In the genomic region with DNA sequence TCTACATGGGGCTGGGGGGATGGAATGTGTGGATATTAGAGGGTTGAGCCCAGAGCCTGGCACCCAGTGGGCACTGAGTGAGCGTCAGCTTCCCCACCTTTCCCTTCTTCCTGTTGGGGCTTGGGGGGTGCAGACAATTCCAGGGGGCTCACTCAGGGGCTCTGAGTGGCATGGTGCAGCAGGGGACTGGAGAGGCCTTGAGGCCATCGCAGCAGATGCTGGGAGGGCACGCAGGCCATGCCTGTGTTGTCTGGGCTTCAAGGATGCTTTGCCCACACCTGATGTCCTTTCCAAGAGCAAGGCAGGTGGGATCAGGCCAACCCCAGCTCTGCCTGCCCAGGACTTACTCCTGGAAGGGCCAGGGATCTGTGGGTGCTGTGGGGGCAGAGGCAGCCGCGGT, we compare ENCODE assay signal across 19 cellular contexts. TPM values are rescaled to one million over a fixed set of nuclear protein-coding genes. Genes with fewer than 3 reads are reported as not detected.
A peak's percentile ranks its signal among the peaks of the same experiment; 100 is the strongest.
DNase-seq lines count a peak whose midpoint lies in the region; ATAC-seq and TF ChIP-seq lines count a peak whose summit lies in the region.
"Had no signal": no experiment of that assay in that cellular context is flagged by ENCODE, and none has a peak within 500 bp of the region (broad histone marks: within the 10 kb centered on the region; RNA-seq: fewer than 3 reads in every experiment).

No MANE protein-coding gene starts in this region.

- intact Hi-C loops in Right ventricle myocardium inferior (cut with DNase I) = no loop called here
- intact Hi-C loops in left ventricle myocardium superior (cut with micrococcal nuclease) = no loop called here

- H4K20me1 ChIP-seq in osteoblast (ENCODE audit: insufficient read depth, low read length) = no peaks in the 10 kb centered on the region
- H4K20me1 ChIP-seq: BLaER1 had no signal

- no peaks in the 10 kb centered on the region for H3K4me1 ChIP-seq in osteoblast (ENCODE audit: insufficient read depth, low read length)
- H3K4me1 ChIP-seq: Caco-2 had no signal

- H3K79me2 ChIP-seq in osteoblast (ENCODE audit: insufficient read depth, low read length) = no peaks in the 10 kb centered on the region

- peaks cover 19% of the 10 kb centered on the region for H3K27me3 ChIP-seq in osteoblast (ENCODE audit: insufficient read depth, low read length)
- H3K27me3 ChIP-seq: BLaER1 had no signal

- no peak overlapping the region for H3K4me3 ChIP-seq in osteoblast (ENCODE audit: insufficient read depth, low read length)
- H3K4me3 ChIP-seq: BLaER1, GM12878 had no signal

- H3K9me3 ChIP-seq in osteoblast (ENCODE audit: low read depth, low read length) = no peaks in the 10 kb centered on the region
- H3K9me3 ChIP-seq: BLaER1, Caco-2 had no signal

- H3K27ac ChIP-seq in osteoblast (ENCODE audit: low read depth, low read length) = no peak overlapping the region
- H3K27ac ChIP-seq: 22Rv1, BLaER1, C4-2B had no signal

- peak; percentile 59 for DNase-seq in Right ventricle myocardium inferior (ENCODE audit: missing footprints)
- DNase-seq in left ventricle myocardium superior = no peak
- peak; percentile 18 for DNase-seq in osteoblast (ENCODE audit: insufficient read length, low spot score, missing footprints)
- DNase-seq in HCEC 1CT = no peak
- DNase-seq in GF-D8 (lab: John Stamatoyannopoulos, UW) = no peak
- DNase-seq in NCI-H345 (lab: John Stamatoyannopoulos, UW) = no peak
- DNase-seq: Caco-2; CD4-positive, CD25-positive, alpha-beta regulatory T cell; CD8-positive, alpha-beta T cell; DMS153; DND-41; GOT3; H7 had no signal

- H2AFZ ChIP-seq in osteoblast (ENCODE audit: low read length) = no peak overlapping the region

- no peak for TF ChIP-seq CTCF in osteoblast (IDR thresholded peaks at IDR 0.05; ENCODE audit: extremely low read depth, low read depth, low read length)

- H3K36me3 ChIP-seq in osteoblast (ENCODE audit: insufficient read depth, low read length) = no peaks in the 10 kb centered on the region
- H3K36me3 ChIP-seq: BLaER1 had no signal

- H3K4me2 ChIP-seq in osteoblast (ENCODE audit: insufficient read depth, low read length) = no peak overlapping the region

- ATAC-seq in Right ventricle myocardium inferior (no peak), left ventricle myocardium superior (no peak), esophagus mucosa (peak; percentile 20)
- ATAC-seq: CD8-positive, alpha-beta T cell; GM12878; HCT116 had no signal

RNA-seq across cellular contexts. Expression of gene TTLL12, which starts 11.2 kb away (rescaled TPM):
- total RNA-seq in Right ventricle myocardium inferior = 13.2 TPM
- total RNA-seq in left ventricle myocardium superior = 12.3 TPM
- total RNA-seq in esophagus mucosa = 120 TPM
- 29.0 and 29.2 TPM in 2 replicates for total RNA-seq in osteoblast

RNA-seq across cellular contexts. Expression of gene TSPO, which starts 46.8 kb away (rescaled TPM):
- total RNA-seq in Right ventricle myocardium inferior = 136 TPM
- 119 TPM for total RNA-seq in left ventricle myocardium superior
- total RNA-seq in esophagus mucosa = 435 TPM
- total RNA-seq in osteoblast = 274 and 297 TPM in 2 replicates

RNA-seq across cellular contexts. Expression of gene MCAT, which starts 54.9 kb away (rescaled TPM):
- total RNA-seq in Right ventricle myocardium inferior (15.5 TPM), left ventricle myocardium superior (13.4 TPM), esophagus mucosa (14.9 TPM), osteoblast (12.7 and 21.4 TPM in 2 replicates)

Comparison
In these comparisons a context has a peak if more than half of its experiments do, and no peak if none do; other contexts are left out.
1. DNase-seq: peak in Right ventricle myocardium inferior (single experiment) and osteoblast (single experiment); none in left ventricle myocardium superior (single experiment), HCEC 1CT (single experiment), GF-D8 (single experiment) and NCI-H345 (single experiment).